Comparison of ENCODE assay signal across 19 cellular contexts in the genomic region with DNA sequence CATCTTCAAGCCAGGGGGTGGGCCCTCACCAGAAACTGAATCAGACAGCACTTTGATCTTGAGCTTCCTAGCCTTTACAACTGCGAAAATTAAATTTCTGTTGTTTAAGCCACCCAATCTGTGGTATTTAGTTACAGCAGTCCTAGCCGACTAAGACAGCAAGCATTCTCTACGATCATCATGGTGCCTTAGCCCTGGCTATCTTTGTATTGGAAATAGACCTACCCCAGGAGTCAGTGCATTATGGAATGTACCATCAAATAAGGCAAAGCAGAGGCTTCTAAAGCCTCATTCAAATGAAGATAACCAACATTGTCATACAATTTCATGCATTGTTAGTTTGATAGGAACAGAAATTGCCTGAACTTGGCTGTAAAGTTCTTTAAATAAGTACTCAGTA.
DNase-seq lines count a peak whose midpoint lies in the region; TF ChIP-seq lines count a peak whose summit lies in the region.
"Had no signal": no experiment of that assay in that cellular context is flagged by ENCODE, and none has a peak within 500 bp of the region (broad histone marks: within the 10 kb centered on the region; RNA-seq: fewer than 3 reads in every experiment).

No MANE protein-coding gene starts in this region.

- DNase-seq in SK-N-DZ (ENCODE audit: low spot score) (peak; percentile 9), iPS DF 4.7 (ENCODE audit: extremely low read depth, low spot score) (peak; percentile 22), mesothelial cell of epicardium (ENCODE audit: low spot score in 2 of 2, unreplicated experiment in 2 of 2) (no peak), posterior cingulate gyrus (no peak), progenitor cell of endocrine pancreas (ENCODE audit: low spot score, unreplicated experiment) (no peak)
- no peak for DNase-seq in activated CD4-positive, alpha-beta memory T cell treated with anti-CD3 and anti-CD28 coated beads for 36 hours
- DNase-seq: ACHN; BE2C; C1 segment of cervical spinal cord; CD4-positive, CD25-positive, alpha-beta regulatory T cell; CD8-positive, alpha-beta memory T cell; COR-L47; DMS 273 treated with DMSO at 0.1 percent for 48 hours; DMS53; DND-41; EL; HCEC 1CT had no signal

- peak overlapping the region; percentile 9; the same call in 1 of the 2 replicates for H3K4me3 ChIP-seq in HUES48 (ENCODE audit: low read depth, low read length)
- H3K4me3 ChIP-seq: GM12878 had no signal

- peaks cover 3% of the 10 kb centered on the region for H3K36me3 Mint-ChIP-seq in mesothelial cell of epicardium
- H3K36me3 Mint-ChIP-seq in activated CD4-positive, alpha-beta memory T cell treated with anti-CD3 and anti-CD28 coated beads for 36 hours = no peaks in the 10 kb centered on the region
- no peaks in the 10 kb centered on the region for H3K36me3 Mint-ChIP-seq in progenitor cell of endocrine pancreas (ENCODE audit: insufficient read depth)
- H3K36me3 Mint-ChIP-seq: CD4-positive, CD25-positive, alpha-beta regulatory T cell; CD8-positive, alpha-beta memory T cell had no signal

- peaks cover 5% of the 10 kb centered on the region; the same call in 1 of the 2 replicates for H3K9me3 ChIP-seq in HUES48 (ENCODE audit: control insufficient read depth, insufficient read depth, low read length)
- H3K9me3 ChIP-seq: BE2C had no signal

- H3K27ac Mint-ChIP-seq in mesothelial cell of epicardium (no peak overlapping the region), progenitor cell of endocrine pancreas (no peak overlapping the region)
- no peak overlapping the region for H3K27ac Mint-ChIP-seq in activated CD4-positive, alpha-beta memory T cell treated with anti-CD3 and anti-CD28 coated beads for 36 hours
- H3K27ac Mint-ChIP-seq: CD4-positive, CD25-positive, alpha-beta regulatory T cell; CD8-positive, alpha-beta memory T cell had no signal

- H3K36me3 ChIP-seq in HUES48 (ENCODE audit: control insufficient read depth, insufficient read depth, low read length) = no peaks in the 10 kb centered on the region
- H3K36me3 ChIP-seq: BE2C had no signal

- CTCF ChIA-PET in activated CD4-positive, alpha-beta memory T cell treated with anti-CD3 and anti-CD28 coated beads for 36 hours (lab: Charles Lee) = interaction anchor here (0.7 kb wide), 1 partner anchor 1637 kb away, joined by 6 read pairs; no protein-coding TSS in a partner anchor

- H3K27me3 ChIP-seq in HUES48 (ENCODE audit: control insufficient read depth, insufficient read depth, low read length) = no peaks in the 10 kb centered on the region
- H3K27me3 ChIP-seq: BE2C had no signal

- no peak overlapping the region for H3K4me3 Mint-ChIP-seq in mesothelial cell of epicardium
- H3K4me3 Mint-ChIP-seq in activated CD4-positive, alpha-beta memory T cell treated with anti-CD3 and anti-CD28 coated beads for 36 hours = no peak overlapping the region
- H3K4me3 Mint-ChIP-seq in progenitor cell of endocrine pancreas (ENCODE audit: low read depth) = no peak overlapping the region
- H3K4me3 Mint-ChIP-seq: CD4-positive, CD25-positive, alpha-beta regulatory T cell; CD8-positive, alpha-beta memory T cell had no signal

- TF ChIP-seq CTCF in mesothelial cell of epicardium (IDR thresholded peaks at IDR 0.05; ENCODE audit: unreplicated experiment) (no peak), progenitor cell of endocrine pancreas (IDR thresholded peaks at IDR 0.05; ENCODE audit: unreplicated experiment) (no peak)

- peak overlapping the region; percentile 78 for H3K27ac ChIP-seq in HUES48 (ENCODE audit: low read depth, low read length)

- H3K4me1 ChIP-seq in HUES48 (ENCODE audit: control insufficient read depth, insufficient read depth, low read length) = peaks cover 25% of the 10 kb centered on the region
- H3K4me1 ChIP-seq: BE2C had no signal

- POLR2A ChIA-PET in activated CD4-positive, alpha-beta memory T cell treated with anti-CD3 and anti-CD28 coated beads for 36 hours (lab: Charles Lee) = no interaction called here

- H3K9ac ChIP-seq in HUES48 (ENCODE audit: low read depth, low read length) = no peak overlapping the region

- peaks cover 2% of the 10 kb centered on the region for H3K4me1 Mint-ChIP-seq in mesothelial cell of epicardium
- H3K4me1 Mint-ChIP-seq in activated CD4-positive, alpha-beta memory T cell treated with anti-CD3 and anti-CD28 coated beads for 36 hours (ENCODE audit: low read depth) = no peaks in the 10 kb centered on the region
- H3K4me1 Mint-ChIP-seq in progenitor cell of endocrine pancreas (ENCODE audit: low read depth) = peaks cover 8% of the 10 kb centered on the region
- H3K4me1 Mint-ChIP-seq: CD4-positive, CD25-positive, alpha-beta regulatory T cell; CD8-positive, alpha-beta memory T cell had no signal

- H3K27me3 Mint-ChIP-seq in mesothelial cell of epicardium (ENCODE audit: low read depth) = no peaks in the 10 kb centered on the region
- H3K27me3 Mint-ChIP-seq in activated CD4-positive, alpha-beta memory T cell treated with anti-CD3 and anti-CD28 coated beads for 36 hours = no peaks in the 10 kb centered on the region
- no peaks in the 10 kb centered on the region for H3K27me3 Mint-ChIP-seq in progenitor cell of endocrine pancreas
- H3K27me3 Mint-ChIP-seq: CD4-positive, CD25-positive, alpha-beta regulatory T cell had no signal

- H3K9me3 Mint-ChIP-seq in mesothelial cell of epicardium = peaks cover 11% of the 10 kb centered on the region
- peaks cover 11% of the 10 kb centered on the region for H3K9me3 Mint-ChIP-seq in activated CD4-positive, alpha-beta memory T cell treated with anti-CD3 and anti-CD28 coated beads for 36 hours
- H3K9me3 Mint-ChIP-seq in progenitor cell of endocrine pancreas (ENCODE audit: low read depth) = peaks cover 6% of the 10 kb centered on the region

- intact Hi-C loops in posterior cingulate gyrus (cut with DNase I) = no loop called here
- intact Hi-C loops in activated CD4-positive, alpha-beta memory T cell treated with anti-CD3 and anti-CD28 coated beads for 36 hours (cut with micrococcal nuclease) = no loop called here

Comparison
In these comparisons a context has a peak if more than half of its experiments do, and no peak if none do; other contexts are left out.
1. DNase-seq: peak in SK-N-DZ (single experiment) and iPS DF 4.7 (single experiment); none in mesothelial cell of epicardium (0 of 2), posterior cingulate gyrus (0 of 10), activated CD4-positive, alpha-beta memory T cell treated with anti-CD3 and anti-CD28 coated beads for 36 hours (single experiment) and progenitor cell of endocrine pancreas (single experiment).